Comparison of ENCODE assay signal across 21 cellular contexts in genomic region chr3:129796146-129796545, GRCh38.
"Had no signal": no experiment of that assay in that cellular context is flagged by ENCODE, and none has a peak within 500 bp of the region (broad histone marks: within the 10 kb centered on the region; RNA-seq: fewer than 3 reads in every experiment).

No MANE protein-coding gene starts in this region.

- DNase-seq: activated CD4-positive, alpha-beta memory T cell treated with anti-CD3 and anti-CD28 coated beads, Interleukin-2, amount 10 ng/mL, durations not matched to agents 7 days and 5 days; activated CD4-positive, alpha-beta T cell treated with anti-CD3 and anti-CD28 coated beads for 36 hours; activated CD8-positive, alpha-beta memory T cell treated with anti-CD3 and anti-CD28 coated beads, Interleukin-2, amount 10 ng/mL, durations not matched to agents 7 days and 5 days; activated naive CD4-positive, alpha-beta T cell; activated naive CD8-positive, alpha-beta T cell treated with anti-CD3 and anti-CD28 coated beads, Interleukin-2, amount 10 ng/mL, durations not matched to agents 7 days and 5 days; body of pancreas; central memory CD4-positive, alpha-beta T cell; lower lobe of right lung; midbrain; sigmoid colon; spleen; stimulated activated naive B cell treated with anti-CD40 and anti-IgM and Interleukin-4, amounts not matched to agents 10 μg/mL and 1 μg/mL and 100 μg/mL, for 72 hours had no signal

- H3K27ac Mint-ChIP-seq: activated CD4-positive, alpha-beta memory T cell treated with anti-CD3 and anti-CD28 coated beads, Interleukin-2, amount 10 ng/mL, durations not matched to agents 7 days and 5 days; activated CD4-positive, alpha-beta T cell treated with anti-CD3 and anti-CD28 coated beads for 36 hours; activated CD8-positive, alpha-beta memory T cell treated with anti-CD3 and anti-CD28 coated beads, Interleukin-2, amount 10 ng/mL, durations not matched to agents 7 days and 5 days; activated naive CD8-positive, alpha-beta T cell treated with anti-CD3 and anti-CD28 coated beads, Interleukin-2, amount 10 ng/mL, durations not matched to agents 7 days and 5 days; activated T-helper 17 cell treated with anti-CD3 and anti-CD28 coated beads, Interleukin-2, amount 50 U/mL, for 72 hours; stimulated activated naive B cell treated with anti-CD40 and anti-IgM and Interleukin-4, amounts not matched to agents 10 μg/mL and 1 μg/mL and 100 μg/mL, for 72 hours; T-helper 2 cell treated with Interferon-gamma antibody and Interleukin-4, amounts not matched to agents 5 μg/mL and 100 μg/mL, for 36 hours had no signal

- H3K27me3 Mint-ChIP-seq: activated CD4-positive, alpha-beta memory T cell treated with anti-CD3 and anti-CD28 coated beads, Interleukin-2, amount 10 ng/mL, durations not matched to agents 7 days and 5 days; activated CD4-positive, alpha-beta T cell treated with anti-CD3 and anti-CD28 coated beads for 36 hours; activated CD8-positive, alpha-beta memory T cell treated with anti-CD3 and anti-CD28 coated beads, Interleukin-2, amount 10 ng/mL, durations not matched to agents 7 days and 5 days; activated naive CD8-positive, alpha-beta T cell treated with anti-CD3 and anti-CD28 coated beads, Interleukin-2, amount 10 ng/mL, durations not matched to agents 7 days and 5 days; activated T-helper 17 cell treated with anti-CD3 and anti-CD28 coated beads, Interleukin-2, amount 50 U/mL, for 72 hours; stimulated activated naive B cell treated with anti-CD40 and anti-IgM and Interleukin-4, amounts not matched to agents 10 μg/mL and 1 μg/mL and 100 μg/mL, for 72 hours had no signal

- H3K4me3 ChIP-seq: body of pancreas, esophagus muscularis mucosa, lower lobe of right lung, sigmoid colon, spleen, thoracic aorta had no signal

- H3K27ac ChIP-seq: esophagus muscularis mucosa, sigmoid colon, spleen, thoracic aorta had no signal

- FAIRE-seq: colon, endometrium, TTC549 had no signal

- H3K36me3 ChIP-seq: esophagus muscularis mucosa, lower lobe of right lung, sigmoid colon, spleen, thoracic aorta had no signal

- H3K9me3 Mint-ChIP-seq: activated CD4-positive, alpha-beta memory T cell treated with anti-CD3 and anti-CD28 coated beads, Interleukin-2, amount 10 ng/mL, durations not matched to agents 7 days and 5 days; activated naive CD8-positive, alpha-beta T cell treated with anti-CD3 and anti-CD28 coated beads, Interleukin-2, amount 10 ng/mL, durations not matched to agents 7 days and 5 days; activated T-helper 17 cell treated with anti-CD3 and anti-CD28 coated beads, Interleukin-2, amount 50 U/mL, for 72 hours; nephron; stimulated activated naive B cell treated with anti-CD40 and anti-IgM and Interleukin-4, amounts not matched to agents 10 μg/mL and 1 μg/mL and 100 μg/mL, for 72 hours; T-helper 2 cell treated with Interferon-gamma antibody and Interleukin-4, amounts not matched to agents 5 μg/mL and 100 μg/mL, for 36 hours had no signal

- H3K4me3 Mint-ChIP-seq: activated CD4-positive, alpha-beta memory T cell treated with anti-CD3 and anti-CD28 coated beads, Interleukin-2, amount 10 ng/mL, durations not matched to agents 7 days and 5 days; activated CD4-positive, alpha-beta T cell treated with anti-CD3 and anti-CD28 coated beads for 36 hours; activated CD8-positive, alpha-beta memory T cell treated with anti-CD3 and anti-CD28 coated beads, Interleukin-2, amount 10 ng/mL, durations not matched to agents 7 days and 5 days; activated naive CD8-positive, alpha-beta T cell treated with anti-CD3 and anti-CD28 coated beads, Interleukin-2, amount 10 ng/mL, durations not matched to agents 7 days and 5 days; activated T-helper 17 cell treated with anti-CD3 and anti-CD28 coated beads, Interleukin-2, amount 50 U/mL, for 72 hours; nephron; stimulated activated naive B cell treated with anti-CD40 and anti-IgM and Interleukin-4, amounts not matched to agents 10 μg/mL and 1 μg/mL and 100 μg/mL, for 72 hours; T-helper 2 cell treated with Interferon-gamma antibody and Interleukin-4, amounts not matched to agents 5 μg/mL and 100 μg/mL, for 36 hours had no signal

- ATAC-seq: activated CD4-positive, alpha-beta T cell treated with anti-CD3 and anti-CD28 coated beads for 36 hours; activated CD8-positive, alpha-beta memory T cell treated with anti-CD3 and anti-CD28 coated beads, Interleukin-2, amount 10 ng/mL, durations not matched to agents 7 days and 5 days; activated T-helper 17 cell treated with anti-CD3 and anti-CD28 coated beads, Interleukin-2, amount 50 U/mL, for 72 hours; body of pancreas; lower lobe of right lung; stimulated activated naive B cell treated with anti-CD40 and anti-IgM and Interleukin-4, amounts not matched to agents 10 μg/mL and 1 μg/mL and 100 μg/mL, for 72 hours; WTC11 had no signal

- H3K4me1 Mint-ChIP-seq: activated T-helper 17 cell treated with anti-CD3 and anti-CD28 coated beads, Interleukin-2, amount 50 U/mL, for 72 hours had no signal

- H3K9me3 ChIP-seq: body of pancreas, esophagus muscularis mucosa, lower lobe of right lung, sigmoid colon, spleen, thoracic aorta had no signal

- H3K27me3 ChIP-seq: body of pancreas, esophagus muscularis mucosa, sigmoid colon, spleen had no signal

- H3K36me3 Mint-ChIP-seq: activated CD8-positive, alpha-beta memory T cell treated with anti-CD3 and anti-CD28 coated beads, Interleukin-2, amount 10 ng/mL, durations not matched to agents 7 days and 5 days; activated naive CD8-positive, alpha-beta T cell treated with anti-CD3 and anti-CD28 coated beads, Interleukin-2, amount 10 ng/mL, durations not matched to agents 7 days and 5 days had no signal
